ENCODE assay signal across 18 cellular contexts in the genomic region with DNA sequence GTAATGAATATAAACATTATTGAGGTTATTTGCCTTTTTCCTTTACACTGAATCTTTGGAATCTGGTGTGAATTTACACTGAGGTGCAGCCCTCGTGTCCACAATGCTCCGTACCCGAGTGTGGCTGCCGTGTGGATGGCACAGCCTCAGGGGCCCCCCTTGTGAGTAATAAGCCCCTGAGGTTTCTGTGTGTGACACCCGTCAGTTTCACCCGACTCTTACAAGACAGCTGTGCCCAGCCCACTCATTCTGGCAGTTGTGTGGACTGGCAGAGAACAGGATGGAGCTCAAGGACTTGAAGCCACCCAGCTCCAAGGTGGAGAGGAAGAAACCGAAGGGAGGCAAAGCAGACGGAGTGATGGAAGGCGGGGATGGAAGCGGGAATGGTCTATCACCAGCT. TPM values are rescaled to one million over a fixed set of nuclear protein-coding genes. Genes with fewer than 3 reads are reported as not detected.
DNase-seq lines count a peak whose midpoint lies in the region; ATAC-seq, FAIRE-seq and TF ChIP-seq lines count a peak whose summit lies in the region.
"Had no signal": no experiment of that assay in that cellular context is flagged by ENCODE, and none has a peak within 500 bp of the region (broad histone marks: within the 10 kb centered on the region; RNA-seq: fewer than 3 reads in every experiment).

No MANE protein-coding gene starts in this region.

- POLR2A ChIA-PET in activated CD8-positive, alpha-beta T cell treated with anti-CD3 and anti-CD28 coated beads for 36 hours (lab: Charles Lee), result interaction anchor here (1.0 kb wide), 1 partner anchor 16 kb away, joined by 3 read pairs; no protein-coding TSS in a partner anchor
- POLR2A ChIA-PET in activated CD8-positive, alpha-beta T cell treated with anti-CD3 and anti-CD28 coated beads, Interleukin-2, amount 10 ng/mL, durations not matched to agents 7 days and 5 days (lab: Charles Lee), result no interaction called here
- POLR2A ChIA-PET in CD8-positive, alpha-beta memory T cell (lab: Charles Lee), result no interaction called here

- peaks cover 4% of the 10 kb centered on the region for H3K4me1 ChIP-seq in CD8-positive, alpha-beta memory T cell (ENCODE audit: insufficient read depth, low read length)
- H3K4me1 ChIP-seq in small intestine (ENCODE audit: control insufficient read depth in 2 of 2, insufficient read depth in 1 of 2, low read depth in 1 of 2, low read length in 1 of 2) (no peaks in the 10 kb centered on the region), sigmoid colon (no peaks in the 10 kb centered on the region)
- H3K4me1 ChIP-seq: A549 had no signal

- H3K4me3 ChIP-seq in CD8-positive, alpha-beta memory T cell (ENCODE audit: low read length), result no peak overlapping the region
- H3K4me3 ChIP-seq in small intestine (ENCODE audit: low read depth in 1 of 2, low read length in 2 of 2) (no peak overlapping the region), sigmoid colon (no peak overlapping the region)
- H3K4me3 ChIP-seq: A549; BLaER1 treated with 17β-estradiol and CSF1 and Interleukin-3, amounts not matched to agents 10 nM and 100 nM had no signal

- H3K27me3 ChIP-seq in CD8-positive, alpha-beta memory T cell (ENCODE audit: insufficient read depth, low read length, poor library complexity, severe bottlenecking), result no peaks in the 10 kb centered on the region
- H3K27me3 ChIP-seq in small intestine (ENCODE audit: control insufficient read depth in 2 of 2, insufficient read depth in 2 of 2, low read length in 2 of 2), result peaks cover 0 to 8% of the 10 kb centered on the region in 2 donors
- H3K27me3 ChIP-seq in sigmoid colon, result peaks cover 4 to 16% (median 5%) of the 10 kb centered on the region in 3 donors

- 87 to 95% (median 88%) methylated on average over 10 of the region's 10 CpGs for WGBS in small intestine, 3 donors
- WGBS in sigmoid colon, 2 donors, result 72 to 86% methylated on average over 10 of the region's 10 CpGs

- H3K27ac Mint-ChIP-seq in activated CD8-positive, alpha-beta T cell treated with anti-CD3 and anti-CD28 coated beads for 36 hours, result no peak overlapping the region
- H3K27ac Mint-ChIP-seq in activated CD8-positive, alpha-beta T cell treated with anti-CD3 and anti-CD28 coated beads, Interleukin-2, amount 10 ng/mL, durations not matched to agents 7 days and 5 days, result no peak overlapping the region
- H3K27ac Mint-ChIP-seq in CD8-positive, alpha-beta memory T cell, result peak overlapping the region in 6 of 8 donors; percentile 42 to 84 (median 68)
- H3K27ac Mint-ChIP-seq in activated naive CD8-positive, alpha-beta T cell treated with anti-CD3 and anti-CD28 coated beads, Interleukin-2, amount 50 U/mL, for 24 hours, result no peak overlapping the region
- peak overlapping the region; percentile 58 for H3K27ac Mint-ChIP-seq in osteocyte (ENCODE audit: unreplicated experiment)

- no peaks in the 10 kb centered on the region for H3K27me3 Mint-ChIP-seq in activated CD8-positive, alpha-beta T cell treated with anti-CD3 and anti-CD28 coated beads for 36 hours
- H3K27me3 Mint-ChIP-seq in activated CD8-positive, alpha-beta T cell treated with anti-CD3 and anti-CD28 coated beads, Interleukin-2, amount 10 ng/mL, durations not matched to agents 7 days and 5 days (ENCODE audit: low read depth), result no peaks in the 10 kb centered on the region
- H3K27me3 Mint-ChIP-seq in CD8-positive, alpha-beta memory T cell, result no peaks in the 10 kb centered on the region
- H3K27me3 Mint-ChIP-seq in activated naive CD8-positive, alpha-beta T cell treated with anti-CD3 and anti-CD28 coated beads, Interleukin-2, amount 50 U/mL, for 24 hours, result peaks cover 4% of the 10 kb centered on the region
- no peaks in the 10 kb centered on the region for H3K27me3 Mint-ChIP-seq in osteocyte (ENCODE audit: unreplicated experiment)

- no peaks in the 10 kb centered on the region for H3K9me3 ChIP-seq in CD8-positive, alpha-beta memory T cell (ENCODE audit: low read length)
- no peaks in the 10 kb centered on the region for H3K9me3 ChIP-seq in small intestine (ENCODE audit: control insufficient read depth, low read depth)
- H3K9me3 ChIP-seq in sigmoid colon, result no peaks in the 10 kb centered on the region
- H3K9me3 ChIP-seq: A549 had no signal

- no peak for TF ChIP-seq POLR2A in sigmoid colon (IDR thresholded peaks at IDR 0.05)

- H3K27ac ChIP-seq in CD8-positive, alpha-beta memory T cell (ENCODE audit: low read depth, low read length), result no peak overlapping the region
- H3K27ac ChIP-seq in small intestine (ENCODE audit: low read depth in 1 of 2, low read length in 1 of 2), result no peak overlapping the region
- no peak overlapping the region for H3K27ac ChIP-seq in sigmoid colon
- H3K27ac ChIP-seq: A549; BLaER1 treated with 17β-estradiol and CSF1 and Interleukin-3, amounts not matched to agents 10 nM and 100 nM; RWPE1 had no signal

- H3K9me3 Mint-ChIP-seq in activated CD8-positive, alpha-beta T cell treated with anti-CD3 and anti-CD28 coated beads for 36 hours, result peaks cover 2% of the 10 kb centered on the region
- no peaks in the 10 kb centered on the region for H3K9me3 Mint-ChIP-seq in activated CD8-positive, alpha-beta T cell treated with anti-CD3 and anti-CD28 coated beads, Interleukin-2, amount 10 ng/mL, durations not matched to agents 7 days and 5 days (ENCODE audit: insufficient read depth)
- peaks cover 0 to 7% (median 0%) of the 10 kb centered on the region in 5 donors for H3K9me3 Mint-ChIP-seq in CD8-positive, alpha-beta memory T cell
- H3K9me3 Mint-ChIP-seq in activated naive CD8-positive, alpha-beta T cell treated with anti-CD3 and anti-CD28 coated beads, Interleukin-2, amount 50 U/mL, for 24 hours, result no peaks in the 10 kb centered on the region
- peaks cover 8% of the 10 kb centered on the region for H3K9me3 Mint-ChIP-seq in osteocyte (ENCODE audit: unreplicated experiment)

- no peak for TF ChIP-seq CTCF in activated CD8-positive, alpha-beta T cell treated with anti-CD3 and anti-CD28 coated beads for 36 hours (IDR thresholded peaks at IDR 0.05)
- TF ChIP-seq CTCF in osteocyte (IDR thresholded peaks at IDR 0.05) (no peak), sigmoid colon (IDR thresholded peaks at IDR 0.05) (no peak)

- CTCF ChIA-PET in activated CD8-positive, alpha-beta T cell treated with anti-CD3 and anti-CD28 coated beads for 36 hours (lab: Charles Lee), result interaction anchor here (0.9 kb wide), 1 partner anchor 14 kb away, joined by 3 read pairs; no protein-coding TSS in a partner anchor
- CTCF ChIA-PET in activated CD8-positive, alpha-beta T cell treated with anti-CD3 and anti-CD28 coated beads, Interleukin-2, amount 10 ng/mL, durations not matched to agents 7 days and 5 days (lab: Charles Lee), result no interaction called here
- CTCF ChIA-PET in CD8-positive, alpha-beta memory T cell (lab: Charles Lee), result no interaction called here

- no peak for TF ChIP-seq EP300 in sigmoid colon (IDR thresholded peaks at IDR 0.05)

- peak; percentile 70 for DNase-seq in activated CD8-positive, alpha-beta T cell treated with anti-CD3 and anti-CD28 coated beads for 36 hours
- no peak for DNase-seq in activated CD8-positive, alpha-beta T cell treated with anti-CD3 and anti-CD28 coated beads, Interleukin-2, amount 10 ng/mL, durations not matched to agents 7 days and 5 days
- DNase-seq in CD8-positive, alpha-beta memory T cell, result no peak
- DNase-seq in activated naive CD8-positive, alpha-beta T cell treated with anti-CD3 and anti-CD28 coated beads, Interleukin-2, amount 50 U/mL, for 24 hours, result peak; percentile 42
- DNase-seq in osteocyte (ENCODE audit: extremely low spot score, unreplicated experiment) (no peak), small intestine (no peak), sigmoid colon (no peak)
- DNase-seq: COR-L47, DMS153, GOT3, NCI-H2029, NCI-H774 had no signal

- ATAC-seq in activated CD8-positive, alpha-beta T cell treated with anti-CD3 and anti-CD28 coated beads for 36 hours, result peak; percentile 76
- no peak for ATAC-seq in activated CD8-positive, alpha-beta T cell treated with anti-CD3 and anti-CD28 coated beads, Interleukin-2, amount 10 ng/mL, durations not matched to agents 7 days and 5 days
- peak; percentile 90 for ATAC-seq in activated naive CD8-positive, alpha-beta T cell treated with anti-CD3 and anti-CD28 coated beads, Interleukin-2, amount 50 U/mL, for 24 hours
- no peak for ATAC-seq in GM21825 (IDR thresholded peaks at IDR 0.05; ENCODE audit: unreplicated experiment)
- ATAC-seq: A549 had no signal

- no peaks in the 10 kb centered on the region for H3K36me3 ChIP-seq in CD8-positive, alpha-beta memory T cell (ENCODE audit: insufficient read depth, low read length)
- no peaks in the 10 kb centered on the region for H3K36me3 ChIP-seq in small intestine (ENCODE audit: control insufficient read depth in 2 of 2, insufficient read depth in 2 of 2, low read length in 2 of 2)
- H3K36me3 ChIP-seq in sigmoid colon, result peaks cover 0 to 10% (median 0%) of the 10 kb centered on the region in 4 donors

- peaks cover 26% of the 10 kb centered on the region for H3K4me1 Mint-ChIP-seq in activated CD8-positive, alpha-beta T cell treated with anti-CD3 and anti-CD28 coated beads for 36 hours (ENCODE audit: low read depth)
- H3K4me1 Mint-ChIP-seq in activated CD8-positive, alpha-beta T cell treated with anti-CD3 and anti-CD28 coated beads, Interleukin-2, amount 10 ng/mL, durations not matched to agents 7 days and 5 days (ENCODE audit: low read depth), result peaks cover 19% of the 10 kb centered on the region
- H3K4me1 Mint-ChIP-seq in CD8-positive, alpha-beta memory T cell, result peaks cover 25 to 49% (median 43%) of the 10 kb centered on the region in 3 donors
- peaks cover 23% of the 10 kb centered on the region for H3K4me1 Mint-ChIP-seq in activated naive CD8-positive, alpha-beta T cell treated with anti-CD3 and anti-CD28 coated beads, Interleukin-2, amount 50 U/mL, for 24 hours
- H3K4me1 Mint-ChIP-seq in osteocyte (ENCODE audit: unreplicated experiment), result peaks cover 15% of the 10 kb centered on the region

- FAIRE-seq in small intestine (lab: Jason Lieb, UNC), result no peak
- FAIRE-seq: A549, GM12892 had no signal

- H3K4me3 Mint-ChIP-seq in activated CD8-positive, alpha-beta T cell treated with anti-CD3 and anti-CD28 coated beads for 36 hours, result no peak overlapping the region
- H3K4me3 Mint-ChIP-seq in activated CD8-positive, alpha-beta T cell treated with anti-CD3 and anti-CD28 coated beads, Interleukin-2, amount 10 ng/mL, durations not matched to agents 7 days and 5 days, result no peak overlapping the region
- no peak overlapping the region for H3K4me3 Mint-ChIP-seq in CD8-positive, alpha-beta memory T cell
- no peak overlapping the region for H3K4me3 Mint-ChIP-seq in activated naive CD8-positive, alpha-beta T cell treated with anti-CD3 and anti-CD28 coated beads, Interleukin-2, amount 50 U/mL, for 24 hours
- no peak overlapping the region for H3K4me3 Mint-ChIP-seq in osteocyte (ENCODE audit: unreplicated experiment)

- intact Hi-C loops in activated CD8-positive, alpha-beta T cell treated with anti-CD3 and anti-CD28 coated beads for 36 hours (cut with micrococcal nuclease), result no loop called here
- intact Hi-C loops in sigmoid colon (cut with DNase I), result no loop called here

- H3K36me3 Mint-ChIP-seq in activated CD8-positive, alpha-beta T cell treated with anti-CD3 and anti-CD28 coated beads for 36 hours (ENCODE audit: low read depth), result peaks cover 25% of the 10 kb centered on the region
- H3K36me3 Mint-ChIP-seq in activated CD8-positive, alpha-beta T cell treated with anti-CD3 and anti-CD28 coated beads, Interleukin-2, amount 10 ng/mL, durations not matched to agents 7 days and 5 days (ENCODE audit: low read depth), result peaks cover 43% of the 10 kb centered on the region
- H3K36me3 Mint-ChIP-seq in CD8-positive, alpha-beta memory T cell, result peaks cover 11 to 23% (median 16%) of the 10 kb centered on the region in 3 donors
- H3K36me3 Mint-ChIP-seq in activated naive CD8-positive, alpha-beta T cell treated with anti-CD3 and anti-CD28 coated beads, Interleukin-2, amount 50 U/mL, for 24 hours (ENCODE audit: low read depth), result peaks cover 29% of the 10 kb centered on the region
- H3K36me3 Mint-ChIP-seq in osteocyte (ENCODE audit: unreplicated experiment), result peaks cover 22% of the 10 kb centered on the region

RNA-seq across cellular contexts. Expression of a gene that starts 7.8 kb away (rescaled TPM):
- not detected for total RNA-seq in activated CD8-positive, alpha-beta T cell treated with anti-CD3 and anti-CD28 coated beads for 36 hours
- not detected for total RNA-seq in activated CD8-positive, alpha-beta T cell treated with anti-CD3 and anti-CD28 coated beads, Interleukin-2, amount 10 ng/mL, durations not matched to agents 7 days and 5 days
- not detected for total RNA-seq in CD8-positive, alpha-beta memory T cell
- polyA plus RNA-seq in CD8-positive, alpha-beta memory T cell, result not detected
- total RNA-seq in osteocyte (not detected in 2 replicates), sigmoid colon (not detected)
- polyA plus RNA-seq in small intestine (not detected), sigmoid colon (under 1 TPM in 1 of 3 donors, not detected in 2; 0.10 TPM)
- total RNA-seq: NCI-H460 had no signal
- polyA plus RNA-seq: A549 had no signal

RNA-seq across cellular contexts. Expression of a gene that starts 42.2 kb away (rescaled TPM):
- 10 to 100 TPM; 75.8 to 79.0 TPM for total RNA-seq in activated CD8-positive, alpha-beta T cell treated with anti-CD3 and anti-CD28 coated beads for 36 hours
- 10 to 100 TPM; 49.3 to 52.4 TPM for total RNA-seq in activated CD8-positive, alpha-beta T cell treated with anti-CD3 and anti-CD28 coated beads, Interleukin-2, amount 10 ng/mL, durations not matched to agents 7 days and 5 days
- total RNA-seq in CD8-positive, alpha-beta memory T cell, result 10 to 100 TPM; 60.1 to 62.3 TPM
- 90.4 TPM for polyA plus RNA-seq in CD8-positive, alpha-beta memory T cell
- total RNA-seq in osteocyte, result 47.9 and 48.1 TPM in 2 replicates
- polyA plus RNA-seq in small intestine, result 10 to 100 TPM; 21.6 to 33.4 (median 26.6) TPM
- 10 to 100 TPM; 44.1 to 70.9 (median 54.8) TPM for total RNA-seq in sigmoid colon
- 10 to 100 TPM; 18.0 to 32.5 (median 22.4) TPM for polyA plus RNA-seq in sigmoid colon

RNA-seq across cellular contexts. Expression of a gene that starts 43.1 kb away (rescaled TPM):
- total RNA-seq in activated CD8-positive, alpha-beta T cell treated with anti-CD3 and anti-CD28 coated beads for 36 hours, result 10 to 100 TPM; 81.5 to 81.7 TPM
- 10 to 100 TPM; 65.9 to 70.5 TPM for total RNA-seq in activated CD8-positive, alpha-beta T cell treated with anti-CD3 and anti-CD28 coated beads, Interleukin-2, amount 10 ng/mL, durations not matched to agents 7 days and 5 days
- 10 to 100 TPM; 82.5 to 87.3 TPM for total RNA-seq in CD8-positive, alpha-beta memory T cell
- 67.4 TPM for polyA plus RNA-seq in CD8-positive, alpha-beta memory T cell
- total RNA-seq in osteocyte (76.7 and 77.3 TPM in 2 replicates), sigmoid colon (100 to 1,000 TPM in 1 of 4 donors, 10 to 100 TPM in 3; 72.6 to 115 (median 80.7) TPM)
- polyA plus RNA-seq in small intestine (10 to 100 TPM; 30.2 to 32.7 (median 32.4) TPM), sigmoid colon (10 to 100 TPM; 22.2 to 38.5 (median 22.2) TPM)

RNA-seq across cellular contexts. Expression of a gene that starts 43.7 kb away (rescaled TPM):
- not detected for total RNA-seq in activated CD8-positive, alpha-beta T cell treated with anti-CD3 and anti-CD28 coated beads for 36 hours
- not detected for total RNA-seq in activated CD8-positive, alpha-beta T cell treated with anti-CD3 and anti-CD28 coated beads, Interleukin-2, amount 10 ng/mL, durations not matched to agents 7 days and 5 days
- total RNA-seq in CD8-positive, alpha-beta memory T cell, result not detected
- polyA plus RNA-seq in CD8-positive, alpha-beta memory T cell, result not detected
- total RNA-seq in osteocyte (1.8 and 2.0 TPM in 2 replicates), sigmoid colon (1 to 10 TPM; 3.8 to 10.0 (median 6.8) TPM)
- polyA plus RNA-seq in small intestine (10 to 100 TPM in 1 of 3 donors, 1 to 10 TPM in 2; 7.7 to 15.1 (median 9.4) TPM), sigmoid colon (1 to 10 TPM in 2 of 3 donors, not detected in 1; 2.4 to 3.0 TPM)

Comparison
In these comparisons a context has a peak if more than half of its experiments do, and no peak if none do; other contexts are left out.
1. ATAC-seq: peak in activated CD8-positive, alpha-beta T cell treated with anti-CD3 and anti-CD28 coated beads for 36 hours (single experiment) and activated naive CD8-positive, alpha-beta T cell treated with anti-CD3 and anti-CD28 coated beads, Interleukin-2, amount 50 U/mL, for 24 hours (single experiment); none in activated CD8-positive, alpha-beta T cell treated with anti-CD3 and anti-CD28 coated beads, Interleukin-2, amount 10 ng/mL, durations not matched to agents 7 days and 5 days (single experiment) and GM21825 (single experiment).
2. DNase-seq: peak in activated CD8-positive, alpha-beta T cell treated with anti-CD3 and anti-CD28 coated beads for 36 hours (single experiment) and activated naive CD8-positive, alpha-beta T cell treated with anti-CD3 and anti-CD28 coated beads, Interleukin-2, amount 50 U/mL, for 24 hours (single experiment); none in activated CD8-positive, alpha-beta T cell treated with anti-CD3 and anti-CD28 coated beads, Interleukin-2, amount 10 ng/mL, durations not matched to agents 7 days and 5 days (single experiment), CD8-positive, alpha-beta memory T cell (0 of 5), osteocyte (single experiment), small intestine (single experiment) and sigmoid colon (single experiment).
3. H3K27ac Mint-ChIP-seq: peak in CD8-positive, alpha-beta memory T cell (6 of 8) and osteocyte (single experiment); none in activated CD8-positive, alpha-beta T cell treated with anti-CD3 and anti-CD28 coated beads for 36 hours (single experiment), activated CD8-positive, alpha-beta T cell treated with anti-CD3 and anti-CD28 coated beads, Interleukin-2, amount 10 ng/mL, durations not matched to agents 7 days and 5 days (single experiment) and activated naive CD8-positive, alpha-beta T cell treated with anti-CD3 and anti-CD28 coated beads, Interleukin-2, amount 50 U/mL, for 24 hours (single experiment).